Comparison of ENCODE assay signal across 16 cellular contexts in the genomic region with DNA sequence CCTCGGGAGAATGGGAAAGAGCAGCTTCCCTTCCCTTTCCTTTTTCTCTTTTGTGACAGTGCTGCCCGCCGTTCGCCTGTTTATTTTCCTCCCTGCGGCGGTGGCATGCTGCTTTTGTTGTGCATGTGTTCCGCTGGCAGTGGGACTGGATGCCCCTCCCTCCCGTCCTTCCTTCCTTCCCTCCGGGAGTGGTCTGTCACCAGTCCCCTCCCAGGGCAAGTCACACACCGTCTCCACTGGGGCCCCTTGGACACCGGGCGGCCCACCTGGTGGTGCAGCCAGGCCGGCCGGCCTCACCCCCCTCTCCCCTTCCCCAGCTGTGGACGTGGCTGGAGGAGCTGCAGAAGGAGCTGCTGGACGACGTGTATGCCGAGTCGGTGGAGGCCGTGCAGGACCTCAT.
DNase-seq lines count a peak whose midpoint lies in the region; ATAC-seq lines count a peak whose summit lies in the region.
"Had no signal": no experiment of that assay in that cellular context is flagged by ENCODE, and none has a peak within 500 bp of the region (broad histone marks: within the 10 kb centered on the region; RNA-seq: fewer than 3 reads in every experiment).

No MANE protein-coding gene starts in this region.

- H4K8ac ChIP-seq in mesendoderm (ENCODE audit: low read depth, low read length), result no peak overlapping the region

- no peak overlapping the region for H3K18ac ChIP-seq in mesendoderm (ENCODE audit: low read length)

- no peak overlapping the region for H2BK5ac ChIP-seq in mesendoderm (ENCODE audit: low read length)

- H3K27ac ChIP-seq in mesendoderm (ENCODE audit: low read depth, low read length), result no peak overlapping the region
- H3K27ac ChIP-seq: parathyroid adenoma had no signal

- no peak overlapping the region for H3K4ac ChIP-seq in mesendoderm (ENCODE audit: low read depth, low read length)

- DNase-seq in COR-L47 (lab: John Stamatoyannopoulos, UW), result peak; percentile 53
- peak; percentile 60 for DNase-seq in NCI-H146 (lab: John Stamatoyannopoulos, UW)
- DNase-seq in left cardiac atrium, result no peak
- peak; percentile 56 for DNase-seq in mesendoderm
- no peak for DNase-seq in dedifferentiated amniotic fluid mesenchymal stem cell (ENCODE audit: extremely low spot score)
- no peak for DNase-seq in activated T-cell treated with anti-CD3 and anti-CD28 coated beads, Interleukin-2, amount 50 U/mL, for 1 hour
- DNase-seq in activated gamma-delta T cell (lab: John Stamatoyannopoulos, UW), result no peak
- DNase-seq: activated CD4-positive, CD25-positive, alpha-beta regulatory T cell; activated CD8-positive, alpha-beta memory T cell treated with anti-CD3 and anti-CD28 coated beads, Interleukin-2, amount 10 ng/mL, durations not matched to agents 7 days and 5 days; left colon; NCI-H1092 treated with DMSO at 0.1 percent for 48 hours; small intestine; stimulated activated CD4-positive, alpha-beta T cell treated with anti-CD3 and anti-CD28 coated beads, Interleukin-4, amount 100 ng/mL, for 4 hours had no signal

- H3K79me1 ChIP-seq in mesendoderm (ENCODE audit: low read length), result peaks cover 7% of the 10 kb centered on the region

- no peak overlapping the region for H3K23ac ChIP-seq in mesendoderm (ENCODE audit: low read length)

- no peak overlapping the region for H3K56ac ChIP-seq in mesendoderm (ENCODE audit: low read length)

- no peaks in the 10 kb centered on the region for H3K79me2 ChIP-seq in mesendoderm (ENCODE audit: control insufficient read depth, insufficient read depth, low read length)

- H2BK15ac ChIP-seq in mesendoderm (replicated peaks; ENCODE audit: low read depth), result no peak overlapping the region

- intact Hi-C loops in left cardiac atrium (cut with DNase I), result loop anchor here in 1 of 2 donors (10.0 kb wide), 1 partner anchor 373 kb away; no protein-coding TSS in a partner anchor

- H2BK120ac ChIP-seq in mesendoderm (ENCODE audit: low read depth, low read length), result no peak overlapping the region

- ATAC-seq in left cardiac atrium, result peak; percentile 8 to 25
- no peak for ATAC-seq in HG03460 (IDR thresholded peaks at IDR 0.05; ENCODE audit: unreplicated experiment)
- ATAC-seq: activated CD8-positive, alpha-beta memory T cell treated with anti-CD3 and anti-CD28 coated beads, Interleukin-2, amount 10 ng/mL, durations not matched to agents 7 days and 5 days; HCT116; left colon had no signal

- no CpG with 5 or more reads among the region's 20 CpGs for WGBS in mesendoderm (ENCODE audit: extremely low coverage, insufficient coverage, low lambda C conversion rate)

- peaks cover 6% of the 10 kb centered on the region for H3K36me3 ChIP-seq in mesendoderm (ENCODE audit: control insufficient read depth, insufficient read depth, low read length)

- H3K4me2 ChIP-seq in mesendoderm (ENCODE audit: low read length), result no peak overlapping the region

- no peak overlapping the region for H4K5ac ChIP-seq in mesendoderm (ENCODE audit: low read length)

- peaks cover 6% of the 10 kb centered on the region for H3K4me1 ChIP-seq in mesendoderm (ENCODE audit: control insufficient read depth, low read depth, low read length)
- H3K4me1 ChIP-seq: parathyroid adenoma had no signal

- no peak overlapping the region for H3K9ac ChIP-seq in mesendoderm (ENCODE audit: low read length)
- H3K9ac ChIP-seq: parathyroid adenoma had no signal

- no peak overlapping the region for H2AK5ac ChIP-seq in mesendoderm (ENCODE audit: low read length)

- no peak overlapping the region for H3K4me3 ChIP-seq in mesendoderm (ENCODE audit: low read length)

- H3K27me3 ChIP-seq in mesendoderm (ENCODE audit: insufficient read depth, low read length, poor library complexity), result no peaks in the 10 kb centered on the region

Comparison
In these comparisons a context has a peak if more than half of its experiments do, and no peak if none do; other contexts are left out.
1. DNase-seq: peak in COR-L47 (single experiment), NCI-H146 (single experiment) and mesendoderm (single experiment); none in left cardiac atrium (single experiment), dedifferentiated amniotic fluid mesenchymal stem cell (single experiment), activated T-cell treated with anti-CD3 and anti-CD28 coated beads, Interleukin-2, amount 50 U/mL, for 1 hour (single experiment) and activated gamma-delta T cell (single experiment).